ENCODE assay signal across 8 cellular contexts in genomic region chr9:23752859-23753258, GRCh38.
"Had no signal": no experiment of that assay in that cellular context is flagged by ENCODE, and none has a peak within 500 bp of the region (broad histone marks: within the 10 kb centered on the region; RNA-seq: fewer than 3 reads in every experiment).

No MANE protein-coding gene starts in this region.

- ATAC-seq: HepG2, K562 had no signal

- H3K4me2 ChIP-seq: KMS-11 had no signal

- H3K27me3 Mint-ChIP-seq: IgD-negative memory B cell had no signal

- H3K27ac ChIP-seq: HL-60, KMS-11 had no signal

- H3K4me3 Mint-ChIP-seq: IgD-negative memory B cell had no signal

- DNase-seq: IMR-90, KBM-7, KG1 had no signal

- H3K27ac Mint-ChIP-seq: IgD-negative memory B cell had no signal

- H3K4me3 ChIP-seq: K562 had no signal

- H3K4me1 Mint-ChIP-seq: IgD-negative memory B cell had no signal

- H3K36me3 Mint-ChIP-seq: IgD-negative memory B cell had no signal
